Comparison of ENCODE assay signal across 24 cellular contexts in genomic region chr16:10523025-10523424, GRCh38. TPM values are rescaled to one million over a fixed set of nuclear protein-coding genes. Genes with fewer than 3 reads are reported as not detected.
"Had no signal": no experiment of that assay in that cellular context is flagged by ENCODE, and none has a peak within 500 bp of the region (broad histone marks: within the 10 kb centered on the region; RNA-seq: fewer than 3 reads in every experiment).

No MANE protein-coding gene starts in this region.

- H3K36me3 Mint-ChIP-seq: activated naive CD4-positive, alpha-beta T cell treated with anti-CD3 and anti-CD28 coated beads, Interleukin-2, amount 50 U/mL, for 24 hours; IgD-negative memory B cell had no signal

- H3K9me3 ChIP-seq: breast epithelium, colonic mucosa had no signal

- H3K36me3 ChIP-seq: breast epithelium, colonic mucosa had no signal

- H3K4me1 ChIP-seq: breast epithelium, colonic mucosa had no signal

- DNase-seq: activated CD4-positive, alpha-beta T cell treated with anti-CD3 and anti-CD28 coated beads for 4 hours; activated CD8-positive, alpha-beta T cell treated with anti-CD3 and anti-CD28 coated beads for 36 hours; activated effector memory CD4-positive, alpha-beta T cell treated with Interleukin-2 at 50 U/mL for 16 hours; activated naive CD4-positive, alpha-beta T cell; activated T-cell treated with anti-CD3 and anti-CD28 coated beads, Interleukin-2, amount 50 U/mL, for 24 hours; caudate nucleus; colonic mucosa; Kasumi-1; NCI-H1048; NCI-H1417; NCI-H1930; NCI-H226; NCI-H526; PC-3; SHP77 treated with DMSO at 0.1 percent for 48 hours; SW 1271 had no signal

- H3K27me3 Mint-ChIP-seq: IgD-negative memory B cell had no signal

- H3K27ac Mint-ChIP-seq: activated CD8-positive, alpha-beta T cell treated with anti-CD3 and anti-CD28 coated beads for 36 hours; activated naive CD4-positive, alpha-beta T cell treated with anti-CD3 and anti-CD28 coated beads, Interleukin-2, amount 50 U/mL, for 24 hours; activated T-cell treated with anti-CD3 and anti-CD28 coated beads, Interleukin-2, amount 50 U/mL, for 24 hours; activated T-helper 1 cell treated with anti-CD3 and anti-CD28 coated beads, Interleukin-12 subunit alpha, Interleukin-12 subunit beta, Interleukin-2, Interleukin-4 antibody, amounts not matched to agents 30 ng/mL and 10 ng/mL and 1 ng/mL, durations not matched to agents 14 hours and 24 hours and 36 hours; IgD-negative memory B cell; T-helper 1 cell treated with Interleukin-12 subunit alpha and Interleukin-12 subunit beta and Interleukin-4 antibody, amounts not matched to agents 30 μg/mL and 1 μg/mL, for 36 hours had no signal

- H3K4me1 Mint-ChIP-seq: activated naive CD4-positive, alpha-beta T cell treated with anti-CD3 and anti-CD28 coated beads, Interleukin-2, amount 50 U/mL, for 24 hours had no signal

- H3K4me3 ChIP-seq: breast epithelium, colonic mucosa, SK-N-MC had no signal

- ATAC-seq: activated CD4-positive, CD25-positive, alpha-beta regulatory T cell treated with anti-CD3 and anti-CD28 coated beads, Interleukin-2, amount 50 U/mL, for 24 hours; activated CD8-positive, alpha-beta T cell treated with anti-CD3 and anti-CD28 coated beads for 36 hours; PC-3 had no signal

- H3K27ac ChIP-seq: breast epithelium, colonic mucosa, SK-N-MC had no signal

- H3K4me3 Mint-ChIP-seq: activated CD8-positive, alpha-beta T cell treated with anti-CD3 and anti-CD28 coated beads for 36 hours; activated naive CD4-positive, alpha-beta T cell treated with anti-CD3 and anti-CD28 coated beads, Interleukin-2, amount 50 U/mL, for 24 hours; activated T-cell treated with anti-CD3 and anti-CD28 coated beads, Interleukin-2, amount 50 U/mL, for 24 hours; activated T-helper 1 cell treated with anti-CD3 and anti-CD28 coated beads, Interleukin-12 subunit alpha, Interleukin-12 subunit beta, Interleukin-2, Interleukin-4 antibody, amounts not matched to agents 30 ng/mL and 10 ng/mL and 1 ng/mL, durations not matched to agents 14 hours and 24 hours and 36 hours; IgD-negative memory B cell; T-helper 1 cell treated with Interleukin-12 subunit alpha and Interleukin-12 subunit beta and Interleukin-4 antibody, amounts not matched to agents 30 μg/mL and 1 μg/mL, for 36 hours had no signal

- FAIRE-seq: RCC 7860 had no signal

- H3K9me3 Mint-ChIP-seq: activated CD8-positive, alpha-beta T cell treated with anti-CD3 and anti-CD28 coated beads for 36 hours; activated naive CD4-positive, alpha-beta T cell treated with anti-CD3 and anti-CD28 coated beads, Interleukin-2, amount 50 U/mL, for 24 hours; activated T-cell treated with anti-CD3 and anti-CD28 coated beads, Interleukin-2, amount 50 U/mL, for 24 hours; activated T-helper 1 cell treated with anti-CD3 and anti-CD28 coated beads, Interleukin-12 subunit alpha, Interleukin-12 subunit beta, Interleukin-2, Interleukin-4 antibody, amounts not matched to agents 30 ng/mL and 10 ng/mL and 1 ng/mL, durations not matched to agents 14 hours and 24 hours and 36 hours; IgD-negative memory B cell; T-helper 1 cell treated with Interleukin-12 subunit alpha and Interleukin-12 subunit beta and Interleukin-4 antibody, amounts not matched to agents 30 μg/mL and 1 μg/mL, for 36 hours had no signal

- H3K27me3 ChIP-seq: breast epithelium, colonic mucosa had no signal

RNA-seq across cellular contexts. Expression of gene EMP2, which starts 57.4 kb away (rescaled TPM):
- total RNA-seq: activated CD8-positive, alpha-beta T cell treated with anti-CD3 and anti-CD28 coated beads for 36 hours; activated T-helper 1 cell treated with anti-CD3 and anti-CD28 coated beads, Interleukin-12 subunit alpha, Interleukin-12 subunit beta, Interleukin-2, Interleukin-4 antibody, amounts not matched to agents 30 ng/mL and 10 ng/mL and 1 ng/mL, durations not matched to agents 14 hours and 24 hours and 36 hours had no signal
- polyA plus RNA-seq: IgD-negative memory B cell had no signal
